In the genomic region with DNA sequence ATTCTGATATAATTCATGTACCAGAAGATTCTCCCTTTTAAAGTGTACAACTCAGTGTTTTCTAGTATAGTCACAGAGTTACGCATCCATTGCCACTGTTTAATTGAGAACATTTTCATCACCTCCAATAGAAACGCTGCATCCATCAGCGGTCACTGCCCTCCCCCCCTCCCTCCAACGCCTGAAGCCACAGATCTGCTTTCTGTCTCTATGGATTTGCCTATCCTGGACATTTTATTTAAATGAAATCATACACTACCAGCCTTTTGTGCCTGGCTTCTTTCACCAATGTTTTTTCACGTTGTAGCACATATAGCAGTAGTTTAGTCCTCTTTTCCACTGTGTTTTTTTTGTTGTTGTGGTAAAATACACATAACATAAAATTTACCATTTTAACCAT, we compare ENCODE assay signal across 20 cellular contexts. TPM values are rescaled to one million over a fixed set of nuclear protein-coding genes. Genes with fewer than 3 reads are reported as not detected.
DNase-seq lines count a peak whose midpoint lies in the region; ATAC-seq and TF ChIP-seq lines count a peak whose summit lies in the region.
"Had no signal": no experiment of that assay in that cellular context is flagged by ENCODE, and none has a peak within 500 bp of the region (broad histone marks: within the 10 kb centered on the region; RNA-seq: fewer than 3 reads in every experiment).

No MANE protein-coding gene starts in this region.

- TF ChIP-seq CTCF in colonic mucosa (IDR thresholded peaks at IDR 0.05) (no peak), type B pancreatic cell (conservative IDR thresholded peaks at IDR 0.05) (no peak), lower leg skin (IDR thresholded peaks at IDR 0.05) (no peak), GM23338 (conservative IDR thresholded peaks at IDR 0.05; ENCODE audit: low read depth in 2 of 2) (no peak)

- H4K20me1 ChIP-seq in Karpas-422 (ENCODE audit: insufficient read depth, low read depth, low read length) = no peaks in the 10 kb centered on the region
- peaks cover 3% of the 10 kb centered on the region; the same call in 1 of the 2 replicates for H4K20me1 ChIP-seq in GM23338 (replicated peaks; ENCODE audit: insufficient read depth)

- H2AFZ ChIP-seq in Karpas-422 (ENCODE audit: low read length) = no peak overlapping the region
- H2AFZ ChIP-seq in GM23338 = no peak overlapping the region

- TF ChIP-seq POLR2A in lower leg skin (IDR thresholded peaks at IDR 0.05) = no peak

- WGBS in lower leg skin, 2 donors = 67 to 72% methylated on average over 5 of the region's 5 CpGs

- no peaks in the 10 kb centered on the region for H3K9me3 ChIP-seq in Karpas-422 (ENCODE audit: low read length)
- H3K9me3 ChIP-seq in colonic mucosa = no peaks in the 10 kb centered on the region
- H3K9me3 ChIP-seq in muscle layer of colon (ENCODE audit: low read length) = no peaks in the 10 kb centered on the region
- H3K9me3 ChIP-seq: adrenal gland had no signal

- H3K27ac Mint-ChIP-seq in type B pancreatic cell (peak overlapping the region; percentile 67), GM23338 (no peak overlapping the region)

- H3K4me1 ChIP-seq in Karpas-422 (ENCODE audit: low read length) = peaks cover 79% of the 10 kb centered on the region
- peaks cover 7% of the 10 kb centered on the region for H3K4me1 ChIP-seq in colonic mucosa
- H3K4me1 ChIP-seq in muscle layer of colon (ENCODE audit: insufficient read depth, low read length) = peaks cover 52% of the 10 kb centered on the region
- H3K4me1 ChIP-seq in GM23338 (ENCODE audit: insufficient read depth) = peaks cover 9% of the 10 kb centered on the region; the same call in 1 of the 2 replicates

- H3K9me2 ChIP-seq in Karpas-422 (replicated peaks; ENCODE audit: insufficient read depth, low read length) (no peaks in the 10 kb centered on the region), GM23338 (ENCODE audit: insufficient read depth) (no peaks in the 10 kb centered on the region)

- no peak for DNase-seq in Karpas-422
- DNase-seq in colonic mucosa = no peak
- no peak for DNase-seq in type B pancreatic cell (ENCODE audit: extremely low spot score, unreplicated experiment)
- DNase-seq in lower leg skin (ENCODE audit: low spot score in 2 of 2) = no peak
- DNase-seq in activated CD4-positive, CD25-positive, alpha-beta regulatory T cell (lab: John Stamatoyannopoulos, UW) = no peak
- no peak for DNase-seq in GM23338 (ENCODE audit: low spot score)
- DNase-seq: activated gamma-delta T cell treated with Interleukin-2 at 50 U/mL for 16 hours; COR-L47; DND-41; HCEC 1CT; left cardiac atrium; NCI-H1105; NCI-H2029 treated with DMSO at 0.1 percent for 48 hours; NCI-H446 treated with DMSO at 0.1 percent for 48 hours; retina; stimulated activated CD4-positive, alpha-beta T cell treated with anti-CD3 and anti-CD28 coated beads, Interleukin-15, amount 100 ng/mL, for 24 hours; T-helper 9 cell had no signal

- H3K9me3 Mint-ChIP-seq in type B pancreatic cell = no peaks in the 10 kb centered on the region
- no peaks in the 10 kb centered on the region for H3K9me3 Mint-ChIP-seq in GM23338
- H3K9me3 Mint-ChIP-seq: activated CD8-positive, alpha-beta T cell treated with anti-CD3 and anti-CD28 coated beads for 36 hours had no signal

- H3K9ac ChIP-seq in Karpas-422 (ENCODE audit: low read length) (no peak overlapping the region), colonic mucosa (ENCODE audit: low read depth in 2 of 2, low read length in 2 of 2) (no peak overlapping the region), muscle layer of colon (ENCODE audit: low read length) (no peak overlapping the region)

- intact Hi-C loops in colonic mucosa (cut with DNase I) (loop anchor here (10.0 kb wide), 1 partner anchor 247 kb away; no protein-coding TSS in a partner anchor), lower leg skin (cut with DNase I; ENCODE audit: low total_unique reads) (no loop called here)

- H3K79me2 ChIP-seq in Karpas-422 (ENCODE audit: low read length) (0 out of 2 replicates have a peak, but pooled peaks cover 11% of the 10 kb centered on the region), GM23338 (replicated peaks; ENCODE audit: insufficient read depth) (no peaks in the 10 kb centered on the region)

- H3K36me3 Mint-ChIP-seq in type B pancreatic cell (peaks cover 22% of the 10 kb centered on the region), GM23338 (ENCODE audit: low read depth) (peaks cover 47% of the 10 kb centered on the region)

- H3K4me2 ChIP-seq in Karpas-422 (ENCODE audit: low read depth, low read length, poor library complexity, severe bottlenecking) (no peak overlapping the region), GM23338 (no peak overlapping the region)

- H3K36me3 ChIP-seq in Karpas-422 (ENCODE audit: insufficient read depth, low read length) (peaks cover 16% of the 10 kb centered on the region), colonic mucosa (no peaks in the 10 kb centered on the region), muscle layer of colon (ENCODE audit: insufficient read depth, low read length) (peaks cover 46% of the 10 kb centered on the region), GM23338 (ENCODE audit: insufficient read depth) (peaks cover 17% of the 10 kb centered on the region)

- H3K27me3 Mint-ChIP-seq in type B pancreatic cell (no peaks in the 10 kb centered on the region), GM23338 (ENCODE audit: insufficient read depth, low read depth, poor library complexity) (peaks cover 4% of the 10 kb centered on the region)
- H3K27me3 Mint-ChIP-seq: activated CD8-positive, alpha-beta T cell treated with anti-CD3 and anti-CD28 coated beads for 36 hours had no signal

- no peak overlapping the region for H3K4me3 ChIP-seq in Karpas-422 (ENCODE audit: low read length)
- H3K4me3 ChIP-seq in colonic mucosa = no peak overlapping the region
- no peak overlapping the region for H3K4me3 ChIP-seq in muscle layer of colon (ENCODE audit: low read depth in 1 of 2, low read length in 2 of 2)
- H3K4me3 ChIP-seq in lower leg skin (ENCODE audit: low read depth, poor library complexity, severe bottlenecking) = no peak overlapping the region
- H3K4me3 ChIP-seq in GM23338 = no peak overlapping the region
- H3K4me3 ChIP-seq: adrenal gland had no signal

- H3K27ac ChIP-seq in Karpas-422 (ENCODE audit: low read length) = peak overlapping the region; percentile 77
- H3K27ac ChIP-seq in colonic mucosa = peak overlapping the region; percentile 78
- peak overlapping the region; percentile 62 for H3K27ac ChIP-seq in muscle layer of colon (ENCODE audit: low read depth, low read length)
- no peak overlapping the region for H3K27ac ChIP-seq in GM23338 (ENCODE audit: low read depth)

- no peak for ATAC-seq in GM23338
- ATAC-seq: activated CD8-positive, alpha-beta T cell treated with anti-CD3 and anti-CD28 coated beads for 36 hours; left cardiac atrium had no signal

- H3K27me3 ChIP-seq in Karpas-422 (ENCODE audit: low read length) (no peaks in the 10 kb centered on the region), colonic mucosa (no peaks in the 10 kb centered on the region), muscle layer of colon (ENCODE audit: control insufficient read depth in 1 of 2, insufficient read depth in 2 of 2, low read length in 2 of 2) (no peaks in the 10 kb centered on the region), GM23338 (ENCODE audit: insufficient read depth) (no peaks in the 10 kb centered on the region)
- H3K27me3 ChIP-seq: adrenal gland had no signal

- 0 out of 2 replicates have a peak, but pooled peaks cover 2% of the 10 kb centered on the region for H3F3A ChIP-seq in GM23338 (replicated peaks; ENCODE audit: low read depth)

- H3K4me3 Mint-ChIP-seq in type B pancreatic cell = no peak overlapping the region
- H3K4me3 Mint-ChIP-seq in GM23338 = no peak overlapping the region
- H3K4me3 Mint-ChIP-seq: activated CD8-positive, alpha-beta T cell treated with anti-CD3 and anti-CD28 coated beads for 36 hours had no signal

- H3K4me1 Mint-ChIP-seq in type B pancreatic cell (ENCODE audit: unreplicated experiment) = peaks cover 22% of the 10 kb centered on the region
- peaks cover 22% of the 10 kb centered on the region for H3K4me1 Mint-ChIP-seq in GM23338

TF ChIP-seq in GM23338, 12 proteins besides CTCF, POLR2A, EP300 and RAD21 (continues in another document):
- TF ChIP-seq ZNF114 (CRISPR knock-in tag; IDR thresholded peaks at IDR 0.05) = no peak
- no peak for TF ChIP-seq STAT1 (IDR thresholded peaks at IDR 0.05; ENCODE audit: unreplicated experiment)

RNA-seq across cellular contexts. Expression of gene TCP11L1, which starts 22.8 kb away (rescaled TPM):
- 20.9 and 23.7 TPM in 2 replicates for total RNA-seq in Karpas-422 (2014; rRNA removed; shearing (Covaris generic); ENCODE audit: low replicate concordance)
- total RNA-seq in colonic mucosa = 10 to 100 TPM; 14.5 to 17.9 TPM
- total RNA-seq in type B pancreatic cell (ENCODE audit: low replicate concordance) = 15.5 and 17.0 TPM in 2 replicates
- 10 to 100 TPM; 19.5 to 53.4 (median 26.8) TPM for total RNA-seq in lower leg skin
- 24.9 and 39.0 TPM in 2 replicates for total RNA-seq in GM23338 (2014; rRNA removed; shearing (Covaris generic))
- 3.2 and 5.0 TPM in 2 replicates for polyA plus RNA-seq in GM23338 (2016; fragmentation: Nextera tagmentation; extraction: Ambion mirVana)

RNA-seq across cellular contexts. Expression of gene DEPDC7, which starts 46.5 kb away (rescaled TPM):
- not detected in 2 replicates for total RNA-seq in Karpas-422 (2014; rRNA removed; shearing (Covaris generic); ENCODE audit: low replicate concordance)
- total RNA-seq in colonic mucosa (1 to 10 TPM; 6.1 to 7.5 TPM), type B pancreatic cell (ENCODE audit: low replicate concordance) (3.7 and 6.6 TPM in 2 replicates), lower leg skin (1 to 10 TPM; 2.7 to 5.3 (median 4.0) TPM)
- 10.9 and 15.3 TPM in 2 replicates for total RNA-seq in GM23338 (2014; rRNA removed; shearing (Covaris generic))
- polyA plus RNA-seq in GM23338 (2016; fragmentation: Nextera tagmentation; extraction: Ambion mirVana) = 8.6 and 9.1 TPM in 2 replicates
